8 cellular contexts compared by ENCODE assay signal in the genomic region with DNA sequence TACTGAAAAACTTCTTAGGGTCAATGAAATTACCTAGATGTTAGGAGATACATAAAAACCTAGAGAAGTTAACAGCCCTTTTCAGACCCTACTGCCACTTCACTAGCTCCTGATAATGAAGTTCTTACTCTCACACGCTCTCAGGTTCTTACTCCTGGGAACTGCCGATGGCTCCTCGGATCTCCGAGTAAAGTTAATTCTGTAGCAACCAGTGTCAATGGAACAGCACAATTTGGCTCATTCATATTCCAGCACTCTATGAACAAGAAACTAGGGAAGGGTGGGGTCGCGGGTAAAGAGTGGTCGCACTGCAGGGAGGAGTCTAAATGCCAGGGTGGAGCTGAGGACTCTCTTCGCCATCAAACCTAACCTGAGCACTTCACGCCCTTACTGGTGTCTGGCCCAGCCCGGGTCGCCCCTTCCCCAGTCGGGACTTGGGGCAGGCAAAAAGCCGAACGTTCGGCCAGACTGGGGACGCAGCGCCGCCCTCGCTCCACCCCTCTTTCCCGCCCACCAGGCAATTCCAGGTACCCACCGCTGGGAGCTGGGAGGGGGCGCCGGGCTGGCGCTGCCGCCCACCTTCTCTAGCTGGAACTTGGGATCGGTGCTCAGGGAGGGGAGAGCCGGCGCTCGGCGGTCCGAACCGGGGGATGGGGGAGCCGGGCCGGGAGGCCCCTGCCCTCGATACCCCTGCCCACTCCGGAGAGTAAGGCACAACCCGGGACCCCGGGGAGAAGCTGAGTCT. TPM values are rescaled to one million over a fixed set of nuclear protein-coding genes. Genes with fewer than 3 reads are reported as not detected.
DNase-seq lines count a peak whose midpoint lies in the region; ATAC-seq and TF ChIP-seq lines count a peak whose summit lies in the region.

No MANE protein-coding gene starts in this region.

- WGBS in liver: under 1% methylated on average over 38 of the region's 38 CpGs

- H3K9me3 ChIP-seq in A673 (ENCODE audit: low read depth, low read length, poor library complexity, severe bottlenecking) (peaks cover 9% of the 10 kb centered on the region), liver (ENCODE audit: control insufficient read depth in 4 of 4, low read length in 3 of 4) (no peaks in the 10 kb centered on the region)

- peak overlapping the region; percentile 88 for H3K27ac ChIP-seq in A673 (ENCODE audit: low read depth, low read length, poor library complexity, severe bottlenecking)
- peak overlapping the region in 57 of 59 donors; percentile 7 to 93 (median 77) for H3K27ac ChIP-seq in dorsolateral prefrontal cortex
- peak overlapping the region; percentile 46 to 74 for H3K27ac ChIP-seq in liver (ENCODE audit: low read depth in 1 of 2, low read length in 2 of 2)

- intact Hi-C loops in A673 (cut with micrococcal nuclease; ENCODE audit: unreplicated experiment): no loop called here
- intact Hi-C loops in dorsolateral prefrontal cortex (cut with DNase I): loop anchor here in 1 of 2 donors (2.0 kb wide), 1 partner anchor 49 kb away; a partner anchor contains a TSS

- H3K36me3 ChIP-seq in A673 (ENCODE audit: insufficient read depth, low read length, poor library complexity, severe bottlenecking): peaks cover 4% of the 10 kb centered on the region
- no peaks in the 10 kb centered on the region for H3K36me3 ChIP-seq in liver (ENCODE audit: control insufficient read depth in 4 of 4, insufficient read depth in 3 of 4, low read depth in 1 of 4, low read length in 3 of 4)

- TF ChIP-seq RAD21 in liver (IDR thresholded peaks at IDR 0.05): no peak

- TF ChIP-seq CTCF in A673 (conservative IDR thresholded peaks at IDR 0.05; ENCODE audit: low read depth, low read length) (peak; percentile 26; the same call in 1 of the 2 replicates), dorsolateral prefrontal cortex (IDR thresholded peaks at IDR 0.05 in 54 of 56, conservative IDR thresholded peaks at IDR 0.05 in 2 of 56; ENCODE audit: low read depth in 1 of 56, partially characterized antibody in 56 of 56) (peak in 10 of 56 donors; percentile 5 to 42 (median 22)), liver (IDR thresholded peaks at IDR 0.05; ENCODE audit: low read depth, low read length, missing input control) (peak; percentile 28)

- no peaks in the 10 kb centered on the region for H3K27me3 ChIP-seq in A673 (replicated peaks; ENCODE audit: insufficient read depth, low read depth, low read length, poor library complexity)
- H3K27me3 ChIP-seq in dorsolateral prefrontal cortex: no peaks in the 10 kb centered on the region
- H3K27me3 ChIP-seq in liver (ENCODE audit: control insufficient read depth in 4 of 4, insufficient read depth in 4 of 4, low read length in 3 of 4): no peaks in the 10 kb centered on the region

- H3K9ac ChIP-seq in liver (ENCODE audit: low read depth in 1 of 2, low read length in 2 of 2): peak overlapping the region; percentile 3 to 76

- POLR2A ChIA-PET in A673 (lab: Charles Lee; ENCODE audit: low non-redundant PET): no interaction called here

- H3K4me1 ChIP-seq in A673 (ENCODE audit: insufficient read depth, low read length, poor library complexity, severe bottlenecking) (peaks cover 5% of the 10 kb centered on the region), liver (ENCODE audit: control insufficient read depth in 4 of 4, insufficient read depth in 4 of 4, low read length in 3 of 4) (peaks cover 2 to 13% (median 8%) of the 10 kb centered on the region in 4 donors)

- H3K4me3 ChIP-seq in A673 (ENCODE audit: low read depth, low read length, poor library complexity, severe bottlenecking) (peak overlapping the region; percentile 97), dorsolateral prefrontal cortex (peak overlapping the region; percentile 66 to 99 (median 92)), liver (ENCODE audit: low read depth in 1 of 3, low read length in 3 of 3) (peak overlapping the region; percentile 89 to 98 (median 92))

- BruUV-seq in A673 (replicated peaks; lab: Mats Ljungman, UMichigan): no TSS peak

- DNase-seq in A673 (ENCODE audit: low spot score) (peak; percentile 69), NCI-H1694 treated with DMSO at 0.1 percent for 48 hours (lab: John Stamatoyannopoulos, UW) (peak; percentile 31), dorsolateral prefrontal cortex (peak in 8 of 10 donors; percentile 29 to 70 (median 44))
- DNase-seq in activated CD4-positive, alpha-beta T cell treated with anti-CD3 and anti-CD28 coated beads for 24 hours (ENCODE audit: low read depth in 2 of 2): peak; percentile 20 to 22
- peak; percentile 12 to 36 for DNase-seq in stimulated activated CD4-positive, alpha-beta T cell treated with anti-CD3 and anti-CD28 coated beads, Interleukin-4, amount 100 ng/mL, for 48 hours (ENCODE audit: low read depth in 2 of 2)

- ATAC-seq in GM18499 (IDR thresholded peaks at IDR 0.05; ENCODE audit: insufficient read depth, unreplicated experiment) (peak; percentile 20), HG02885 (IDR thresholded peaks at IDR 0.05; ENCODE audit: poor library complexity, unreplicated experiment) (peak; percentile 61)

- CTCF ChIA-PET in A673 (lab: Charles Lee): no interaction called here

TF ChIP-seq in liver, 16 proteins besides CTCF, POLR2A, EP300 and RAD21:
- TF ChIP-seq YY1 (IDR thresholded peaks at IDR 0.05) (no peak), GABPA (IDR thresholded peaks at IDR 0.05 in 1 of 2, conservative IDR thresholded peaks at IDR 0.05 in 1 of 2) (no peak), HNF4A (conservative IDR thresholded peaks at IDR 0.05) (no peak), EGR1 (IDR thresholded peaks at IDR 0.05; ENCODE audit: low read depth in 2 of 2) (no peak), SP1 (IDR thresholded peaks at IDR 0.05) (no peak), FOXA2 (IDR thresholded peaks at IDR 0.05) (no peak), FOXA1 (IDR thresholded peaks at IDR 0.05) (no peak), RXRA (IDR thresholded peaks at IDR 0.05) (no peak), HNF4G (IDR thresholded peaks at IDR 0.05) (no peak), JUND (IDR thresholded peaks at IDR 0.05) (no peak), TAF1 (conservative IDR thresholded peaks at IDR 0.05) (no peak)
- TF ChIP-seq, protein P1, sequence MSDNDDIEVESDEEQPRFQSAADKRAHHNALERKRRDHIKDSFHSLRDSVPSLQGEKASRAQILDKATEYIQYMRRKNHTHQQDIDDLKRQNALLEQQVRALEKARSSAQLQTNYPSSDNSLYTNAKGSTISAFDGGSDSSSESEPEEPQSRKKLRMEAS (IDR thresholded peaks at IDR 0.05): no peak
- TF ChIP-seq, protein P2, sequence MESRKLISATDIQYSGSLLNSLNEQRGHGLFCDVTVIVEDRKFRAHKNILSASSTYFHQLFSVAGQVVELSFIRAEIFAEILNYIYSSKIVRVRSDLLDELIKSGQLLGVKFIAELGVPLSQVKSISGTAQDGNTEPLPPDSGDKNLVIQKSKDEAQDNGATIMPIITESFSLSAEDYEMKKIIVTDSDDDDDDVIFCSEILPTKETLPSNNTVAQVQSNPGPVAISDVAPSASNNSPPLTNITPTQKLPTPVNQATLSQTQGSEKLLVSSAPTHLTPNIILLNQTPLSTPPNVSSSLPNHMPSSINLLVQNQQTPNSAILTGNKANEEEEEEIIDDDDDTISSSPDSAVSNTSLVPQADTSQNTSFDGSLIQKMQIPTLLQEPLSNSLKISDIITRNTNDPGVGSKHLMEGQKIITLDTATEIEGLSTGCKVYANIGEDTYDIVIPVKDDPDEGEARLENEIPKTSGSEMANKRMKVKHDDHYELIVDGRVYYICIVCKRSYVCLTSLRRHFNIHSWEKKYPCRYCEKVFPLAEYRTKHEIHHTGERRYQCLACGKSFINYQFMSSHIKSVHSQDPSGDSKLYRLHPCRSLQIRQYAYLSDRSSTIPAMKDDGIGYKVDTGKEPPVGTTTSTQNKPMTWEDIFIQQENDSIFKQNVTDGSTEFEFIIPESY (IDR thresholded peaks at IDR 0.05): no peak
- TF ChIP-seq, protein P3, sequence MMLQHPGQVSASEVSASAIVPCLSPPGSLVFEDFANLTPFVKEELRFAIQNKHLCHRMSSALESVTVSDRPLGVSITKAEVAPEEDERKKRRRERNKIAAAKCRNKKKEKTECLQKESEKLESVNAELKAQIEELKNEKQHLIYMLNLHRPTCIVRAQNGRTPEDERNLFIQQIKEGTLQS (IDR thresholded peaks at IDR 0.05): no peak
- TF ChIP-seq, protein P4, sequence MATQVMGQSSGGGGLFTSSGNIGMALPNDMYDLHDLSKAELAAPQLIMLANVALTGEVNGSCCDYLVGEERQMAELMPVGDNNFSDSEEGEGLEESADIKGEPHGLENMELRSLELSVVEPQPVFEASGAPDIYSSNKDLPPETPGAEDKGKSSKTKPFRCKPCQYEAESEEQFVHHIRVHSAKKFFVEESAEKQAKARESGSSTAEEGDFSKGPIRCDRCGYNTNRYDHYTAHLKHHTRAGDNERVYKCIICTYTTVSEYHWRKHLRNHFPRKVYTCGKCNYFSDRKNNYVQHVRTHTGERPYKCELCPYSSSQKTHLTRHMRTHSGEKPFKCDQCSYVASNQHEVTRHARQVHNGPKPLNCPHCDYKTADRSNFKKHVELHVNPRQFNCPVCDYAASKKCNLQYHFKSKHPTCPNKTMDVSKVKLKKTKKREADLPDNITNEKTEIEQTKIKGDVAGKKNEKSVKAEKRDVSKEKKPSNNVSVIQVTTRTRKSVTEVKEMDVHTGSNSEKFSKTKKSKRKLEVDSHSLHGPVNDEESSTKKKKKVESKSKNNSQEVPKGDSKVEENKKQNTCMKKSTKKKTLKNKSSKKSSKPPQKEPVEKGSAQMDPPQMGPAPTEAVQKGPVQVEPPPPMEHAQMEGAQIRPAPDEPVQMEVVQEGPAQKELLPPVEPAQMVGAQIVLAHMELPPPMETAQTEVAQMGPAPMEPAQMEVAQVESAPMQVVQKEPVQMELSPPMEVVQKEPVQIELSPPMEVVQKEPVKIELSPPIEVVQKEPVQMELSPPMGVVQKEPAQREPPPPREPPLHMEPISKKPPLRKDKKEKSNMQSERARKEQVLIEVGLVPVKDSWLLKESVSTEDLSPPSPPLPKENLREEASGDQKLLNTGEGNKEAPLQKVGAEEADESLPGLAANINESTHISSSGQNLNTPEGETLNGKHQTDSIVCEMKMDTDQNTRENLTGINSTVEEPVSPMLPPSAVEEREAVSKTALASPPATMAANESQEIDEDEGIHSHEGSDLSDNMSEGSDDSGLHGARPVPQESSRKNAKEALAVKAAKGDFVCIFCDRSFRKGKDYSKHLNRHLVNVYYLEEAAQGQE (IDR thresholded peaks at IDR 0.05): no peak

RNA-seq across cellular contexts. Expression of a gene that starts 0.7 kb away (rescaled TPM):
- total RNA-seq in A673 (2021) (15.3 and 17.8 TPM in 2 replicates), dorsolateral prefrontal cortex (10 to 100 TPM in 118 of 120 experiments, 1 to 10 TPM in 2; 7.9 to 20.9 (median 14.9) TPM), liver (1 to 10 TPM; 3.0 to 4.3 TPM)
- polyA plus RNA-seq in liver: 1 to 10 TPM in 1 of 2 donors, under 1 TPM in 1; 0.60 to 1.7 TPM

RNA-seq across cellular contexts. Expression of a gene that starts 49.2 kb away (rescaled TPM):
- 21.4 and 27.0 TPM in 2 replicates for total RNA-seq in A673 (2021)
- 10 to 100 TPM in 2 of 120 experiments, 1 to 10 TPM in 118; 1.7 to 10.3 (median 4.0) TPM for total RNA-seq in dorsolateral prefrontal cortex
- 1 to 10 TPM; 3.6 to 4.9 TPM for total RNA-seq in liver
- polyA plus RNA-seq in liver: 1 to 10 TPM; 1.8 to 2.6 TPM

Comparison
In these comparisons a context has a peak if more than half of its experiments do, and no peak if none do; other contexts are left out.
1. Peak in every context shown above with its lines: DNase-seq, ATAC-seq, H3K4me3 ChIP-seq and H3K27ac ChIP-seq.